In the genomic region with DNA sequence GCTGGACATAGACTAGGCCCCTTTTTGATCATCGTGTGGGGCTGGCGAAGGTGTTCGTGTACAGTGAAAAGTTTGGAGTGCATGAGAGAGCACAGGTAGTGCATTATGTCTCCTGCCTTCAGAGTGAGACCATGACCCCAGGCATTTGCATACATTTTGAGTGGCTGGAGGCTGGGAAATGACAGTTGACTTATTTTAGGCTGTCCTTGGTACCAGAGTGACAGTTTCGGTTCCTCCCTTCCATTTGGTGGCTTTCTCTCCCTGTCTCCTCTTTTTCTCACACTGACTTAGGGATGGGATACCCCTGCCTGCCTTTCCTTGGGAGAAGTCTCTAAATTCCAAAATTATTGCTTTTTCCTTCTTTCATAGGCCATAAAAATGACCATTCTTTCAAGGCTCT, we compare ENCODE assay signal across 15 cellular contexts. TPM values are rescaled to one million over a fixed set of nuclear protein-coding genes. Genes with fewer than 3 reads are reported as not detected.
DNase-seq lines count a peak whose midpoint lies in the region; ATAC-seq and TF ChIP-seq lines count a peak whose summit lies in the region.
"Had no signal": no experiment of that assay in that cellular context is flagged by ENCODE, and none has a peak within 500 bp of the region (broad histone marks: within the 10 kb centered on the region; RNA-seq: fewer than 3 reads in every experiment).

No MANE protein-coding gene starts in this region.

- H3K27me3 ChIP-seq in DOHH2 (ENCODE audit: control insufficient read depth, low read length) (no peaks in the 10 kb centered on the region; the same call in 1 of the 2 replicates), adrenal gland (no peaks in the 10 kb centered on the region), thyroid gland (no peaks in the 10 kb centered on the region)
- H3K27me3 ChIP-seq: heart left ventricle had no signal

- no peak for TF ChIP-seq POLR2A in adrenal gland (IDR thresholded peaks at IDR 0.05)
- TF ChIP-seq POLR2A in thyroid gland (IDR thresholded peaks at IDR 0.05) = no peak

- peak overlapping the region; percentile 23 for H3K4me2 ChIP-seq in DOHH2 (ENCODE audit: low read length)
- H3K4me2 ChIP-seq: A549 had no signal

- no peak for DNase-seq in NCI-H2029 treated with DMSO at 0.1 percent for 48 hours (lab: John Stamatoyannopoulos, UW)
- DNase-seq in stimulated activated naive CD8-positive, alpha-beta T cell treated with anti-CD3 and anti-CD28 coated beads, Interleukin-15, Interleukin-2, amounts not matched to agents 100 U/mL and 50 U/mL, for 24 hours = no peak
- DNase-seq in adrenal gland = no peak
- DNase-seq in thyroid gland = no peak
- DNase-seq: Calu3, heart left ventricle, PC-3 had no signal

- no peaks in the 10 kb centered on the region for H3F3A ChIP-seq in DOHH2 (ENCODE audit: control insufficient read depth, insufficient read depth)

- ATAC-seq in GM19328 (IDR thresholded peaks at IDR 0.05; ENCODE audit: unreplicated experiment) (peak; percentile 79), HG02623 (IDR thresholded peaks at IDR 0.05; ENCODE audit: unreplicated experiment) (peak; percentile 71), HG03521 (IDR thresholded peaks at IDR 0.05; ENCODE audit: unreplicated experiment) (peak; percentile 71)
- no peak for ATAC-seq in stimulated activated naive CD8-positive, alpha-beta T cell treated with anti-CD3 and anti-CD28 coated beads, Interleukin-15, Interleukin-2, amounts not matched to agents 100 U/mL and 50 U/mL, for 24 hours
- ATAC-seq: A549, heart left ventricle, PC-3 had no signal

- intact Hi-C loops in adrenal gland (cut with DNase I) (loop anchor here in 1 of 2 donors (10.0 kb wide), 1 partner anchor 47 kb away; no protein-coding TSS in a partner anchor), thyroid gland (cut with DNase I) (no loop called here)

- no peaks in the 10 kb centered on the region for H3K79me2 ChIP-seq in DOHH2 (ENCODE audit: control insufficient read depth, low read length)

- H3K9me3 ChIP-seq in DOHH2 (ENCODE audit: control insufficient read depth, insufficient read depth, low read length) = no peaks in the 10 kb centered on the region
- no peaks in the 10 kb centered on the region for H3K9me3 ChIP-seq in adrenal gland (replicated peaks in 1 of 3)
- no peaks in the 10 kb centered on the region for H3K9me3 ChIP-seq in thyroid gland
- H3K9me3 ChIP-seq: A549, heart left ventricle had no signal

- no peaks in the 10 kb centered on the region for H4K20me1 ChIP-seq in DOHH2 (ENCODE audit: control insufficient read depth, insufficient read depth, low read depth, low read length)

- H3K4me1 ChIP-seq in DOHH2 (ENCODE audit: control insufficient read depth, low read length) (peaks cover 11% of the 10 kb centered on the region), adrenal gland (replicated peaks in 1 of 2) (no peaks in the 10 kb centered on the region), thyroid gland (no peaks in the 10 kb centered on the region)
- H3K4me1 ChIP-seq: A549, heart left ventricle had no signal

- H3K9me2 ChIP-seq in DOHH2 (replicated peaks; ENCODE audit: control insufficient read depth, low read length) = no peaks in the 10 kb centered on the region

- 85 to 91% (median 87%) methylated on average over 4 of the region's 4 CpGs for WGBS in adrenal gland, 4 donors
- 93 to 96% methylated on average over 4 of the region's 4 CpGs for WGBS in thyroid gland, 2 donors

- TF ChIP-seq CTCF in DOHH2 (IDR thresholded peaks at IDR 0.05; ENCODE audit: low read depth, low read length, poor library complexity, severe bottlenecking) = no peak
- no peak for TF ChIP-seq CTCF in adrenal gland (IDR thresholded peaks at IDR 0.05)
- no peak for TF ChIP-seq CTCF in thyroid gland (IDR thresholded peaks at IDR 0.05)

- no peaks in the 10 kb centered on the region for H3K36me3 ChIP-seq in DOHH2 (ENCODE audit: control insufficient read depth, low read length)
- H3K36me3 ChIP-seq in adrenal gland (replicated peaks in 1 of 2) = no peaks in the 10 kb centered on the region
- H3K36me3 ChIP-seq in thyroid gland = no peaks in the 10 kb centered on the region
- H3K36me3 ChIP-seq: heart left ventricle had no signal

- no peak overlapping the region for H3K4me3 ChIP-seq in DOHH2 (ENCODE audit: low read length)
- no peak overlapping the region for H3K4me3 ChIP-seq in adrenal gland
- H3K4me3 ChIP-seq in thyroid gland (replicated peaks in 1 of 3) = no peak overlapping the region
- H3K4me3 ChIP-seq: A549, heart left ventricle had no signal

- H3K27ac ChIP-seq in DOHH2 (ENCODE audit: low read depth, low read length) (no peak overlapping the region), adrenal gland (no peak overlapping the region), thyroid gland (no peak overlapping the region)
- H3K27ac ChIP-seq: A549, heart left ventricle had no signal

RNA-seq across cellular contexts. Expression of gene SERPINB12, which starts 20.1 kb away (rescaled TPM):
- total RNA-seq in adrenal gland (not detected), thyroid gland (not detected)
- not detected for polyA plus RNA-seq in adrenal gland
- total RNA-seq: Calu3, heart left ventricle, liver, neural crest cell, PC-3, ureter had no signal
- polyA plus RNA-seq: A549, heart left ventricle, liver had no signal

RNA-seq across cellular contexts. Expression of gene SERPINB13, which starts 24.9 kb away (rescaled TPM):
- not detected for total RNA-seq in adrenal gland
- polyA plus RNA-seq in adrenal gland = under 1 TPM in 1 of 3 donors, not detected in 2; 0.10 TPM
- total RNA-seq in thyroid gland = not detected
- total RNA-seq: Calu3, heart left ventricle, liver, neural crest cell, PC-3, ureter had no signal
- polyA plus RNA-seq: A549, heart left ventricle, liver had no signal
